In genomic region chr7:111029574-111030357, GRCh38 we compare ENCODE assay signal across 9 cellular contexts.
DNase-seq lines count a peak whose midpoint lies in the region; ATAC-seq, FAIRE-seq and TF ChIP-seq lines count a peak whose summit lies in the region.
"Had no signal": no experiment of that assay in that cellular context is flagged by ENCODE, and none has a peak within 500 bp of the region (broad histone marks: within the 10 kb centered on the region; RNA-seq: fewer than 3 reads in every experiment).

No MANE protein-coding gene starts in this region.

- H4K20me1 ChIP-seq in GM12878 (ENCODE audit: control insufficient read depth, insufficient read depth) = no peaks in the 10 kb centered on the region

- no peaks in the 10 kb centered on the region for H3K79me2 ChIP-seq in GM12878 (ENCODE audit: control insufficient read depth, insufficient read depth, low read length)

- H3K36me3 ChIP-seq in GM12878 (ENCODE audit: control insufficient read depth in 2 of 2, insufficient read depth in 2 of 2, low read length in 1 of 2) = no peaks in the 10 kb centered on the region

- H3K27me3 Mint-ChIP-seq in immature natural killer cell (ENCODE audit: low read depth in 3 of 3) = no peaks in the 10 kb centered on the region

- no peak overlapping the region for H3K27ac ChIP-seq in GM12878 (ENCODE audit: control insufficient read depth, insufficient read depth)

- peaks cover 0 to 2% (median 0%) of the 10 kb centered on the region in 6 donors for H3K9me3 Mint-ChIP-seq in immature natural killer cell

- no peaks in the 10 kb centered on the region for H3K36me3 Mint-ChIP-seq in immature natural killer cell

- POLR2A ChIA-PET in GM12878 (lab: Charles Lee) = no interaction called here

- no peaks in the 10 kb centered on the region for H3K27me3 ChIP-seq in GM12878 (replicated peaks in 1 of 2; ENCODE audit: control insufficient read depth in 2 of 2, insufficient read depth in 2 of 2, low read length in 1 of 2)

- TF ChIP-seq RAD21 in GM12878 (IDR thresholded peaks at IDR 0.05; ENCODE audit: insufficient read depth, low read depth, low read length) = no peak

- peak; percentile 73 for FAIRE-seq in GM12878 (lab: Jason Lieb, UNC)
- FAIRE-seq: endometrium had no signal

- H3K27ac Mint-ChIP-seq in immature natural killer cell = no peak overlapping the region

- H3K4me3 ChIP-seq in GM12878 = no peak overlapping the region

- TF ChIP-seq CTCF in GM12878 (IDR thresholded peaks at IDR 0.05 in 2 of 3, conservative IDR thresholded peaks at IDR 0.05 in 1 of 3; ENCODE audit: control insufficient read depth in 2 of 3, extremely low read depth in 1 of 3, insufficient read depth in 1 of 3, low read depth in 3 of 3, low read length in 3 of 3) = no peak

- ATAC-seq in GM21529 (IDR thresholded peaks at IDR 0.05; ENCODE audit: unreplicated experiment) = peak; percentile 69
- peak; percentile 62 for ATAC-seq in GM12878
- ATAC-seq in HG03196 (IDR thresholded peaks at IDR 0.05; ENCODE audit: unreplicated experiment) = no peak

- H3K9me3 ChIP-seq in GM12878 (replicated peaks; ENCODE audit: control insufficient read depth, insufficient read depth, low read length) = no peaks in the 10 kb centered on the region

- no TSS peak for BruUV-seq in GM12878 (replicated peaks; lab: Mats Ljungman, UMichigan)

- intact Hi-C loops in GM12878 (cut with micrococcal nuclease; ENCODE audit: unreplicated experiment) = loop anchor here (5.0 kb wide), 1 partner anchor 53 kb away; no protein-coding TSS in a partner anchor

- TF ChIP-seq POLR2A in GM12878 (IDR thresholded peaks at IDR 0.05; ENCODE audit: low read depth, low read length) = no peak

- in situ Hi-C loops in GM12878 (cut with MboI) = no loop called here

- H3K4me3 Mint-ChIP-seq in immature natural killer cell = no peak overlapping the region

- 42% methylated on average over 1 of the region's 1 CpG for WGBS in GM12878 (ENCODE audit: insufficient coverage, insufficient replicate concordance, low lambda C conversion rate, missing lambda C conversion rate)

- H2AFZ ChIP-seq in GM12878 (ENCODE audit: control insufficient read depth, low read depth, low read length) = no peak overlapping the region

- DNase-seq in GM03348 (ENCODE audit: low spot score) (peak; percentile 24), NCI-H187 treated with DMSO at 0.1 percent for 48 hours (lab: John Stamatoyannopoulos, UW) (peak; percentile 47), GM12878 (ENCODE audit: low read depth, low spot score) (peak; percentile 13), immature natural killer cell (no peak), GM19240 (ENCODE audit: insufficient read length, low spot score) (no peak)
- DNase-seq in stimulated activated CD4-positive, alpha-beta T cell treated with anti-CD3 and anti-CD28 coated beads, Interleukin-1b, Interleukin-23, amount 100 ng/mL, for 48 hours = peak; percentile 48

- RAD21 ChIA-PET in GM12878 (lab: Charles Lee; ENCODE audit: unreplicated experiment) = interaction anchor here (1.2 to 1.4 kb wide), 2 partner anchors 17 to 53 kb away, joined by 3 to 4 read pairs; no protein-coding TSS in a partner anchor

- no peak for TF ChIP-seq EP300 in GM12878 (IDR thresholded peaks at IDR 0.05; ENCODE audit: borderline replicate concordance in 1 of 2, control insufficient read depth in 1 of 2, low read depth in 2 of 2, low read length in 2 of 2)

- no peak overlapping the region for H3K4me2 ChIP-seq in GM12878 (ENCODE audit: control insufficient read depth, insufficient read depth)

- peaks cover 1 to 9% of the 10 kb centered on the region in 2 donors for H3K4me1 Mint-ChIP-seq in immature natural killer cell

- no peaks in the 10 kb centered on the region; the same call in 1 of the 2 replicates for H3K4me1 ChIP-seq in GM12878 (ENCODE audit: control insufficient read depth, insufficient read depth, low read length)

- no peak overlapping the region for H3K9ac ChIP-seq in GM12878 (ENCODE audit: control insufficient read depth, insufficient read depth, low read length)

- SMC1A ChIA-PET in GM12878 (lab: Charles Lee; ENCODE audit: uncharacterized antibody, unreplicated experiment) = interaction anchor here (0.9 to 1.4 kb wide), 7 partner anchors 9 to 78 kb away, joined by 3 to 4 read pairs (median 3); no protein-coding TSS in a partner anchor

- CTCF ChIA-PET in GM12878 (lab: Yijun Ruan, JAX) = interaction anchor here (1.2 to 1.6 kb wide), 3 partner anchors 7 to 109 kb away, joined by 3 to 4 read pairs (median 3); no protein-coding TSS in a partner anchor

TF ChIP-seq in GM12878, 131 proteins besides CTCF, POLR2A, EP300 and RAD21 (continues in another document):
- TF ChIP-seq IKZF1 (conservative IDR thresholded peaks at IDR 0.05) = no peak
- TF ChIP-seq ZNF207 (IDR thresholded peaks at IDR 0.05; ENCODE audit: borderline replicate concordance) = no peak
- no peak for TF ChIP-seq BACH1 (IDR thresholded peaks at IDR 0.05; ENCODE audit: borderline replicate concordance)
- no peak for TF ChIP-seq USF1 (IDR thresholded peaks at IDR 0.05; ENCODE audit: borderline replicate concordance, extremely low read length, insufficient read depth, low read depth, low read length)
- no peak for TF ChIP-seq GATAD2B (conservative IDR thresholded peaks at IDR 0.05; ENCODE audit: low read depth)
- no peak for TF ChIP-seq IRF4 (IDR thresholded peaks at IDR 0.05; ENCODE audit: low read depth, low read length)
- TF ChIP-seq ZBED1 (IDR thresholded peaks at IDR 0.05; ENCODE audit: borderline replicate concordance) = no peak; the same call in 1 of the 2 replicates
- no peak for TF ChIP-seq RCOR1 (conservative IDR thresholded peaks at IDR 0.05; ENCODE audit: low read depth, low read length)
- no peak for TF ChIP-seq STAT1 (conservative IDR thresholded peaks at IDR 0.05)
- TF ChIP-seq, protein P1, sequence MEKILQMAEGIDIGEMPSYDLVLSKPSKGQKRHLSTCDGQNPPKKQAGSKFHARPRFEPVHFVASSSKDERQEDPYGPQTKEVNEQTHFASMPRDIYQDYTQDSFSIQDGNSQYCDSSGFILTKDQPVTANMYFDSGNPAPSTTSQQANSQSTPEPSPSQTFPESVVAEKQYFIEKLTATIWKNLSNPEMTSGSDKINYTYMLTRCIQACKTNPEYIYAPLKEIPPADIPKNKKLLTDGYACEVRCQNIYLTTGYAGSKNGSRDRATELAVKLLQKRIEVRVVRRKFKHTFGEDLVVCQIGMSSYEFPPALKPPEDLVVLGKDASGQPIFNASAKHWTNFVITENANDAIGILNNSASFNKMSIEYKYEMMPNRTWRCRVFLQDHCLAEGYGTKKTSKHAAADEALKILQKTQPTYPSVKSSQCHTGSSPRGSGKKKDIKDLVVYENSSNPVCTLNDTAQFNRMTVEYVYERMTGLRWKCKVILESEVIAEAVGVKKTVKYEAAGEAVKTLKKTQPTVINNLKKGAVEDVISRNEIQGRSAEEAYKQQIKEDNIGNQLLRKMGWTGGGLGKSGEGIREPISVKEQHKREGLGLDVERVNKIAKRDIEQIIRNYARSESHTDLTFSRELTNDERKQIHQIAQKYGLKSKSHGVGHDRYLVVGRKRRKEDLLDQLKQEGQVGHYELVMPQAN (conservative IDR thresholded peaks at IDR 0.05) = no peak
- TF ChIP-seq GABPA (IDR thresholded peaks at IDR 0.05; ENCODE audit: low read depth) = 0 out of 2 replicates have a peak, but pooled peaks have one; percentile 23
- TF ChIP-seq POLR2AphosphoS5 (IDR thresholded peaks at IDR 0.05; ENCODE audit: low read length) = no peak
- TF ChIP-seq KAT2A (conservative IDR thresholded peaks at IDR 0.05; ENCODE audit: control insufficient read depth, low read depth, low read length) = no peak
- peak; percentile 85 for TF ChIP-seq NFIC (IDR thresholded peaks at IDR 0.05; ENCODE audit: low read depth, low read length)
- no peak for TF ChIP-seq CBX3 (IDR thresholded peaks at IDR 0.05; ENCODE audit: borderline replicate concordance, low read depth)
- TF ChIP-seq BMI1 (IDR thresholded peaks at IDR 0.05; ENCODE audit: borderline replicate concordance) = no peak
- no peak for TF ChIP-seq ZBTB40 (IDR thresholded peaks at IDR 0.05; ENCODE audit: borderline replicate concordance)
- no peak for TF ChIP-seq SMAD1 (IDR thresholded peaks at IDR 0.05; ENCODE audit: low read depth, partially characterized antibody)
- TF ChIP-seq MYC (IDR thresholded peaks at IDR 0.05; ENCODE audit: insufficient read depth, insufficient read length, insufficient replicate concordance, low read length, severe bottlenecking) = no peak

Comparison
In these comparisons a context has a peak if more than half of its experiments do, and no peak if none do; other contexts are left out.
1. DNase-seq: peak in GM03348 (single experiment), NCI-H187 treated with DMSO at 0.1 percent for 48 hours (single experiment), GM12878 (single experiment) and stimulated activated CD4-positive, alpha-beta T cell treated with anti-CD3 and anti-CD28 coated beads, Interleukin-1b, Interleukin-23, amount 100 ng/mL, for 48 hours (single experiment); none in immature natural killer cell (0 of 3) and GM19240 (single experiment).